In the genomic region with DNA sequence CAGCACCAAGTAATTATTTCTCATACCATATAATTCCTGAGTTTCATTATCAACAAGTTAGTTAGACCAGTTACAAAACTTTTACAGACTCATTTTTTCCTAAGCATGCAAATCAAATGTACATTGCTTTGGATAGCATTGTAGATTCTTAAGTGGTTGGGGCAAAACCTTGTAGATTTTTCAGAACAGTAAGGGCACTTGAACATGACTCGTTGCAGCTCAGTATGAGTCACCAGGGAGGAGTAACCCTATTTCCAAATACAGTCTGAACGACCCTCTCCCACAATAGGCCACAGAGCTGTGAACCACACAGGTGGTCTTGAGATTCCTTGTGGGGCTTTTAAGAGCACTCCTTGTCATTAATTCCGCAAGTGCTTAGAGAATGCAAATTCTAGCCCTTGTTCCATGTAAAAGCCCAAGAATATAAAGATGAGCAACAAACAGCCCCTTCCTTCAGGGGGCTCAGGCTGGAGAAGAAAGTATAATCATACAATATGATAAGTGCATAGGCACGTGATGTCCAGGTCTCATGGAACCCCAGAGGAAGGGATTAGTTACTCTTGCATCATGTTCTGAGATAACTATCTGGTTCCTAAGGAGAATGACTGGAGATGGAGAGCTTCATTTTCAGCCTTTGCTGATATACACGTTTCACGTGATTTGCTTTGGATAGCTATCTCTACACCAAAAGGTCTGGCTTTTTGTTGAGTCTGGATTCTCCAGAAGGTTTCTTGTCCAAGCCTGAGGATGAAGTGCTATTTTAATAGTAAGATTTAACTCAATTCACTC, we compare ENCODE assay signal across 25 cellular contexts.
"Had no signal": no experiment of that assay in that cellular context is flagged by ENCODE, and none has a peak within 500 bp of the region (broad histone marks: within the 10 kb centered on the region; RNA-seq: fewer than 3 reads in every experiment).

No MANE protein-coding gene starts in this region.

- H3K27ac ChIP-seq: colonic mucosa, dorsolateral prefrontal cortex, esophagus muscularis mucosa, heart left ventricle, parathyroid adenoma, stomach, suprapubic skin, tibial nerve, uterus, VCaP had no signal

- H3K4me3 ChIP-seq: colonic mucosa, dorsolateral prefrontal cortex, esophagus muscularis mucosa, heart left ventricle, mucosa of descending colon, stomach, suprapubic skin, tibial nerve, uterus had no signal

- ATAC-seq: activated CD8-positive, alpha-beta T cell treated with anti-CD3 and anti-CD28 coated beads, Interleukin-2, amount 10 ng/mL, durations not matched to agents 7 days and 5 days; activated T-helper 17 cell treated with anti-CD3 and anti-CD28 coated beads, Interleukin-2, amount 50 U/mL, for 72 hours; heart left ventricle; left lobe of liver; mucosa of descending colon; sciatic nerve; stimulated activated memory B cell treated with anti-CD40 and anti-IgM and Interleukin-4, amounts not matched to agents 10 μg/mL and 1 μg/mL and 100 μg/mL, for 72 hours had no signal

- H3K4me3 Mint-ChIP-seq: activated CD8-positive, alpha-beta T cell treated with anti-CD3 and anti-CD28 coated beads, Interleukin-2, amount 10 ng/mL, durations not matched to agents 7 days and 5 days; activated naive CD8-positive, alpha-beta T cell treated with anti-CD3 and anti-CD28 coated beads for 36 hours; activated T-helper 17 cell treated with anti-CD3 and anti-CD28 coated beads, Interleukin-2, amount 50 U/mL, for 72 hours; nephron progenitor cell; stimulated activated memory B cell treated with anti-CD40 and anti-IgM and Interleukin-4, amounts not matched to agents 10 μg/mL and 1 μg/mL and 100 μg/mL, for 72 hours had no signal

- H3K36me3 ChIP-seq: colonic mucosa, esophagus muscularis mucosa, heart left ventricle, stomach, suprapubic skin, tibial nerve, uterus had no signal

- H3K9me3 Mint-ChIP-seq: activated naive CD8-positive, alpha-beta T cell treated with anti-CD3 and anti-CD28 coated beads for 36 hours; nephron progenitor cell had no signal

- H3K4me1 Mint-ChIP-seq: activated naive CD8-positive, alpha-beta T cell treated with anti-CD3 and anti-CD28 coated beads for 36 hours; activated T-helper 17 cell treated with anti-CD3 and anti-CD28 coated beads, Interleukin-2, amount 50 U/mL, for 72 hours; stimulated activated memory B cell treated with anti-CD40 and anti-IgM and Interleukin-4, amounts not matched to agents 10 μg/mL and 1 μg/mL and 100 μg/mL, for 72 hours had no signal

- H3K27me3 Mint-ChIP-seq: activated naive CD8-positive, alpha-beta T cell treated with anti-CD3 and anti-CD28 coated beads for 36 hours; activated T-helper 17 cell treated with anti-CD3 and anti-CD28 coated beads, Interleukin-2, amount 50 U/mL, for 72 hours; stimulated activated memory B cell treated with anti-CD40 and anti-IgM and Interleukin-4, amounts not matched to agents 10 μg/mL and 1 μg/mL and 100 μg/mL, for 72 hours had no signal

- H3K9ac ChIP-seq: parathyroid adenoma had no signal

- H3K27me3 ChIP-seq: colonic mucosa, dorsolateral prefrontal cortex, esophagus muscularis mucosa, heart left ventricle, stomach, suprapubic skin, tibial nerve, uterus had no signal

- H3K79me2 ChIP-seq: parathyroid adenoma had no signal

- DNase-seq: activated CD4-positive, alpha-beta T cell treated with anti-CD3 and anti-CD28 coated beads, Interleukin-2, amount 50 U/mL, for 1 hour; activated CD4-positive, CD25-positive, alpha-beta regulatory T cell treated with anti-CD3 and anti-CD28 coated beads, Interleukin-2, amount 50 U/mL, for 72 hours; activated CD8-positive, alpha-beta T cell treated with anti-CD3 and anti-CD28 coated beads, Interleukin-2, amount 10 ng/mL, durations not matched to agents 7 days and 5 days; activated naive CD4-positive, alpha-beta T cell; activated naive CD8-positive, alpha-beta T cell treated with anti-CD3 and anti-CD28 coated beads for 36 hours; activated T-cell treated with anti-CD3 and anti-CD28 coated beads, Interleukin-2, amount 50 U/mL, for 1 hour; amniotic stem cell; colonic mucosa; dorsolateral prefrontal cortex; heart left ventricle; mucosa of descending colon; nephron progenitor cell; small intestine; stimulated activated CD4-positive, alpha-beta T cell treated with anti-CD3 and anti-CD28 coated beads, Interleukin-15, amount 100 ng/mL, for 24 hours; stomach; uterus had no signal

- H3K9me3 ChIP-seq: colonic mucosa, esophagus muscularis mucosa, heart left ventricle, mucosa of descending colon, stomach, suprapubic skin, tibial nerve, uterus had no signal

- H3K36me3 Mint-ChIP-seq: activated naive CD8-positive, alpha-beta T cell treated with anti-CD3 and anti-CD28 coated beads for 36 hours; stimulated activated memory B cell treated with anti-CD40 and anti-IgM and Interleukin-4, amounts not matched to agents 10 μg/mL and 1 μg/mL and 100 μg/mL, for 72 hours had no signal

- H3K27ac Mint-ChIP-seq: activated CD8-positive, alpha-beta T cell treated with anti-CD3 and anti-CD28 coated beads, Interleukin-2, amount 10 ng/mL, durations not matched to agents 7 days and 5 days; activated naive CD8-positive, alpha-beta T cell treated with anti-CD3 and anti-CD28 coated beads for 36 hours; activated T-helper 17 cell treated with anti-CD3 and anti-CD28 coated beads, Interleukin-2, amount 50 U/mL, for 72 hours; nephron progenitor cell; stimulated activated memory B cell treated with anti-CD40 and anti-IgM and Interleukin-4, amounts not matched to agents 10 μg/mL and 1 μg/mL and 100 μg/mL, for 72 hours had no signal

- H3K4me1 ChIP-seq: colonic mucosa, esophagus muscularis mucosa, heart left ventricle, parathyroid adenoma, stomach, suprapubic skin, tibial nerve, uterus had no signal

- H2AFZ ChIP-seq: parathyroid adenoma had no signal
